In the genomic region with DNA sequence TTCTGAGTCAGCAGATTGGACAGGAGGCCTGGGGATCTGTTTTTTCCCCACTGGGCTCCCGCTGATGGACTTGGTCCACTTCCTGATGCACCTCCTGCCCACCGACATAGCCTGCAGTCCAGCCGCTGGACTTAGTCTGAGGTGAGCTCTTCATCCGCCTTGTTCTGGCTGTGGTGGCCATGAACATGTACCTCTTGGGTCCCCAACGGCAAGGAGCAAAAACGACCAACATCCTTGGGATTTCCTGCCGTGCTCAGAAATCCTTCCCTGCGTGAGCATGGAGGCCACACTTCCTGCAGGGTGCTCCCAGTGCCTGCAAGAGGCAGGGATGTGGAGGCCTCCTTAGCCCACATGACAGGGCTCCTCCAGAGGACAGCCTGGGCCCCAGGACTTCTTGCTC, we compare ENCODE assay signal across 22 cellular contexts.
"Had no signal": no experiment of that assay in that cellular context is flagged by ENCODE, and none has a peak within 500 bp of the region (broad histone marks: within the 10 kb centered on the region; RNA-seq: fewer than 3 reads in every experiment).

No MANE protein-coding gene starts in this region.

- H3K4me3 ChIP-seq: colonic mucosa, esophagus squamous epithelium, lower lobe of right lung, pancreas, skin epidermis, stomach, thyroid gland had no signal

- DNase-seq: central memory CD4-positive, alpha-beta T cell; colonic mucosa; effector CD8-positive, alpha-beta T cell; esophagus squamous epithelium; foreskin melanocyte; hypothalamus; immature natural killer cell; islet precursor cell; kidney glomerular epithelial cell; left ventricle myocardium superior; lower lobe of right lung; natural killer cell; pancreas; stimulated activated CD4-positive, alpha-beta T cell treated with anti-CD3 and anti-CD28 coated beads, Interleukin-15, amount 100 ng/mL, for 24 hours; stimulated activated CD4-positive, alpha-beta T cell treated with anti-CD3 and anti-CD28 coated beads, Interleukin-2, amount 100 ng/mL, for 48 hours; stimulated activated CD8-positive, alpha-beta memory T cell treated with anti-CD3 and anti-CD28 coated beads, Interleukin-4, amount 100 ng/mL, for 48 hours; stimulated activated naive CD4-positive, alpha-beta T cell; stomach; thyroid gland; trophoblast cell had no signal

- H3K9me3 ChIP-seq: colonic mucosa, esophagus squamous epithelium, lower lobe of right lung, neutrophil, pancreas, stomach, thyroid gland had no signal

- H3K36me3 ChIP-seq: colonic mucosa, neutrophil, pancreas had no signal

- H3K27me3 ChIP-seq: colonic mucosa, esophagus squamous epithelium, neutrophil, pancreas, stomach, thyroid gland had no signal

- ATAC-seq: left ventricle myocardium superior, lower lobe of right lung, natural killer cell had no signal

- H3K27ac ChIP-seq: colonic mucosa, esophagus squamous epithelium, lower lobe of right lung, neutrophil, pancreas, skin epidermis, stomach, thyroid gland had no signal

- H3K4me1 ChIP-seq: colonic mucosa, esophagus squamous epithelium, lower lobe of right lung, pancreas, stomach, thyroid gland had no signal
